Comparison of ENCODE assay signal across 31 cellular contexts in the genomic region with DNA sequence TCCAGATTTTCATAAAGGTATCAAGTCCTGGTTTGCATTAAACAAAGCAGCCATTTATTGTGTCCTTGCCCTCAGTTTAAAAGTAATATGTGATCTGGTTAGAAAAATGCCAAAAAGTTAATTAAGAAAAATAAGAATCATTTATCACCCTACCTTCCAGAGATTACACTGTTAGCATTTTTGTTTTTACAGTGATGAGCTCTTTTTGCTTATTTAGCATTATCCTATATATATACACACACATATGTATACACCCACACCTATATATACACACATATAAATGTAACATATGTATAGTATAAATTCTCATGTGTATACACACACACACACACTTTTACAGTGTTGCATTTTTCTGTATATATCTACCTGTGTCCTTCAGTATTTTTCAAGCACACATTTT.
"Had no signal": no experiment of that assay in that cellular context is flagged by ENCODE, and none has a peak within 500 bp of the region (broad histone marks: within the 10 kb centered on the region; RNA-seq: fewer than 3 reads in every experiment).

No MANE protein-coding gene starts in this region.

- H3K27me3 ChIP-seq: adrenal gland, ascending aorta, body of pancreas, brain microvascular endothelial cell, breast epithelium, cardiac muscle cell had no signal

- H3K27ac ChIP-seq: adrenal gland, ascending aorta, body of pancreas, brain microvascular endothelial cell, breast epithelium, cardiac muscle cell had no signal

- H3K36me3 ChIP-seq: breast epithelium had no signal

- H3K4me3 ChIP-seq: adrenal gland, ascending aorta, body of pancreas, breast epithelium, cardiac muscle cell had no signal

- H3K4me1 ChIP-seq: adrenal gland, ascending aorta, body of pancreas, breast epithelium had no signal

- H3K9me3 ChIP-seq: adrenal gland, ascending aorta, body of pancreas, breast epithelium had no signal

- ATAC-seq: activated naive CD4-positive, alpha-beta T cell treated with anti-CD3 and anti-CD28 coated beads, Interleukin-2, amount 50 U/mL, for 72 hours; activated naive CD8-positive, alpha-beta T cell treated with anti-CD3 and anti-CD28 coated beads, Interleukin-2, amount 50 U/mL, for 24 hours; activated T-cell treated with anti-CD3 and anti-CD28 coated beads, Interleukin-2, amount 50 U/mL, for 4 hours; activated T-cell treated with anti-CD3 and anti-CD28 coated beads, Interleukin-2, amount 50 U/mL, for 72 hours; activated T-helper 17 cell treated with anti-CD3 and anti-CD28 coated beads, Interleukin-2, amount 50 U/mL, for 72 hours; body of pancreas had no signal

- DNase-seq: activated effector memory CD4-positive, alpha-beta T cell treated with anti-CD3 and anti-CD28 coated beads, Interleukin-2, amount 50 U/mL, for 16 hours; activated effector memory CD4-positive, alpha-beta T cell treated with Interleukin-2 at 50 U/mL for 16 hours; activated gamma-delta T cell; activated gamma-delta T cell treated with Interleukin-2 at 50 U/mL for 16 hours; activated naive CD4-positive, alpha-beta T cell; activated naive CD4-positive, alpha-beta T cell treated with anti-CD3 and anti-CD28 coated beads for 36 hours; activated naive CD4-positive, alpha-beta T cell treated with anti-CD3 and anti-CD28 coated beads, Interleukin-2, amount 10 ng/mL, durations not matched to agents 7 days and 5 days; activated naive CD4-positive, alpha-beta T cell treated with anti-CD3 and anti-CD28 coated beads, Interleukin-2, amount 50 U/mL, for 16 hours; activated naive CD4-positive, alpha-beta T cell treated with Interleukin-2 at 50 U/mL for 16 hours; activated naive CD8-positive, alpha-beta T cell treated with anti-CD3 and anti-CD28 coated beads for 36 hours; activated naive CD8-positive, alpha-beta T cell treated with anti-CD3 and anti-CD28 coated beads, Interleukin-2, amount 10 ng/mL, durations not matched to agents 7 days and 5 days; activated naive CD8-positive, alpha-beta T cell treated with anti-CD3 and anti-CD28 coated beads, Interleukin-2, amount 50 U/mL, for 24 hours; activated T-cell treated with anti-CD3 and anti-CD28 coated beads, Interleukin-2, amount 50 U/mL, for 24 hours; activated T-cell treated with anti-CD3 and anti-CD28 coated beads, Interleukin-2, amount 50 U/mL, for 4 hours; activated T-cell treated with anti-CD3 and anti-CD28 coated beads, Interleukin-2, amount 50 U/mL, for 48 hours; activated T-cell treated with anti-CD3 and anti-CD28 coated beads, Interleukin-2, amount 50 U/mL, for 72 hours; adrenal gland; amniotic stem cell; amygdala; anterior cingulate cortex; aorta; body of pancreas; brain microvascular endothelial cell; caudate nucleus; central memory CD4-positive, alpha-beta T cell; cerebellar nuclear complex had no signal
